22 cellular contexts compared by ENCODE assay signal in the genomic region with DNA sequence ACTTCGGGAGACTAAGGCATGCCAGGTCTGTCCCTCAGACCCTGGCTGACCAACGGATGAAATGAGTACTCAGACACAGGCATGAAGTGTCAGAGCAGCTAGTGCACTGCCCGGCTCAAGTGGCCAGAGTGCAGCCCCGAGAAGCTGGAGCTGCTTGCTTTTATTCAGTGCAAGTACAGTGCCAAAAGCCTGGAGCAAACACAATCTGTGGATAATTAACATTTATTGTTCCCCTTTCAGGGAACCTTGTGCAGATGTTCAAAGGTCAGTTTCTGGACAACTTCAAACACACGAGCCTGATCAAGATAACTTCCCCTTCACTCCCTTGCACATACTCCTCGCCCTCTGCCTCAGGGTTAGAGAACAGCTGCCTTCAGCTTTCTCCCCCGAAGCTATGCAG. TPM values are rescaled to one million over a fixed set of nuclear protein-coding genes. Genes with fewer than 3 reads are reported as not detected.
DNase-seq lines count a peak whose midpoint lies in the region; ATAC-seq and TF ChIP-seq lines count a peak whose summit lies in the region.
"Had no signal": no experiment of that assay in that cellular context is flagged by ENCODE, and none has a peak within 500 bp of the region (broad histone marks: within the 10 kb centered on the region; RNA-seq: fewer than 3 reads in every experiment).

No MANE protein-coding gene starts in this region.

- H3F3A ChIP-seq in SK-N-SH (replicated peaks; ENCODE audit: insufficient read depth): no peaks in the 10 kb centered on the region

- H4K20me1 ChIP-seq in SK-N-SH (ENCODE audit: insufficient read depth): no peaks in the 10 kb centered on the region

- H2AFZ ChIP-seq in SK-N-SH (ENCODE audit: low read depth): no peak overlapping the region

- H3K4me1 ChIP-seq in SK-N-SH (ENCODE audit: control insufficient read depth in 1 of 2, insufficient read depth in 2 of 2, low read depth in 1 of 2, low read length in 1 of 2): no peaks in the 10 kb centered on the region; a peak in 1 of 4 replicates
- H3K4me1 ChIP-seq in esophagus squamous epithelium: peaks cover 0 to 7% (median 2%) of the 10 kb centered on the region in 3 donors

- TF ChIP-seq POLR2A in esophagus squamous epithelium (IDR thresholded peaks at IDR 0.05): no peak

- H3K4me3 Mint-ChIP-seq in progenitor cell of endocrine pancreas (ENCODE audit: low read depth): no peak overlapping the region
- H3K4me3 Mint-ChIP-seq in activated CD8-positive, alpha-beta memory T cell treated with anti-CD3 and anti-CD28 coated beads, Interleukin-2, amount 10 ng/mL, durations not matched to agents 7 days and 5 days: no peak overlapping the region
- no peak overlapping the region for H3K4me3 Mint-ChIP-seq in T-helper 17 cell
- H3K4me3 Mint-ChIP-seq: activated CD4-positive, alpha-beta T cell treated with anti-CD3 and anti-CD28 coated beads, Interleukin-2, amount 10 ng/mL, durations not matched to agents 7 days and 5 days; activated naive CD8-positive, alpha-beta T cell treated with anti-CD3 and anti-CD28 coated beads, Interleukin-2, amount 50 U/mL, for 24 hours; activated T-cell treated with anti-CD3 and anti-CD28 coated beads, Interleukin-2, amount 50 U/mL, for 72 hours; CD14-positive monocyte; central memory CD8-positive, alpha-beta T cell; HFFc6 had no signal

- ATAC-seq in activated CD8-positive, alpha-beta memory T cell treated with anti-CD3 and anti-CD28 coated beads, Interleukin-2, amount 10 ng/mL, durations not matched to agents 7 days and 5 days: no peak
- ATAC-seq in T-helper 17 cell: no peak
- ATAC-seq: activated naive CD8-positive, alpha-beta T cell treated with anti-CD3 and anti-CD28 coated beads, Interleukin-2, amount 50 U/mL, for 24 hours; activated T-cell treated with anti-CD3 and anti-CD28 coated beads, Interleukin-2, amount 50 U/mL, for 72 hours had no signal

- H3K4me2 ChIP-seq in SK-N-SH: no peak overlapping the region

- H3K4me3 ChIP-seq in SK-N-SH (ENCODE audit: low read depth in 2 of 2, low read length in 1 of 2): no peak overlapping the region
- no peak overlapping the region for H3K4me3 ChIP-seq in fibroblast of mammary gland (ENCODE audit: control insufficient read depth, low read depth, low read length)
- H3K4me3 ChIP-seq in esophagus squamous epithelium: no peak overlapping the region

- POLR2A ChIA-PET in SK-N-SH (lab: Yijun Ruan, JAX): interaction anchor here (1.5 kb wide), 1 partner anchor 203 kb away, joined by 5 read pairs; no protein-coding TSS in a partner anchor

- H3K9ac ChIP-seq in SK-N-SH: no peak overlapping the region

- H3K9me2 ChIP-seq in SK-N-SH: no peaks in the 10 kb centered on the region

- no peak overlapping the region for H3K27ac ChIP-seq in SK-N-SH (ENCODE audit: low read depth in 2 of 2, low read length in 1 of 2)
- H3K27ac ChIP-seq in esophagus squamous epithelium: no peak overlapping the region
- H3K27ac ChIP-seq: 22Rv1 had no signal

- TF ChIP-seq EP300 in SK-N-SH (IDR thresholded peaks at IDR 0.05; ENCODE audit: borderline replicate concordance in 1 of 2, low read depth in 1 of 2, low read length in 1 of 2): peak in 1 of 2 experiments; percentile 64; a peak in 2 of 4 replicates

- H3K36me3 ChIP-seq in SK-N-SH (replicated peaks in 1 of 2; ENCODE audit: control insufficient read depth in 1 of 2, insufficient read depth in 2 of 2, low read length in 1 of 2) (no peaks in the 10 kb centered on the region), esophagus squamous epithelium (no peaks in the 10 kb centered on the region)

- H3K9me3 ChIP-seq in SK-N-SH (no peaks in the 10 kb centered on the region), T-helper 17 cell (ENCODE audit: control insufficient read depth, low read length, poor library complexity, severe bottlenecking) (no peaks in the 10 kb centered on the region), esophagus squamous epithelium (no peaks in the 10 kb centered on the region)

- H3K27ac Mint-ChIP-seq in progenitor cell of endocrine pancreas: peak overlapping the region; percentile 69
- H3K27ac Mint-ChIP-seq in activated CD8-positive, alpha-beta memory T cell treated with anti-CD3 and anti-CD28 coated beads, Interleukin-2, amount 10 ng/mL, durations not matched to agents 7 days and 5 days: no peak overlapping the region
- no peak overlapping the region for H3K27ac Mint-ChIP-seq in T-helper 17 cell
- H3K27ac Mint-ChIP-seq: activated CD4-positive, alpha-beta T cell treated with anti-CD3 and anti-CD28 coated beads, Interleukin-2, amount 10 ng/mL, durations not matched to agents 7 days and 5 days; activated naive CD8-positive, alpha-beta T cell treated with anti-CD3 and anti-CD28 coated beads, Interleukin-2, amount 50 U/mL, for 24 hours; activated T-cell treated with anti-CD3 and anti-CD28 coated beads, Interleukin-2, amount 50 U/mL, for 72 hours; CD14-positive monocyte; HFFc6 had no signal

- H3K36me3 Mint-ChIP-seq in progenitor cell of endocrine pancreas (ENCODE audit: insufficient read depth): peaks cover 35% of the 10 kb centered on the region
- H3K36me3 Mint-ChIP-seq in activated CD8-positive, alpha-beta memory T cell treated with anti-CD3 and anti-CD28 coated beads, Interleukin-2, amount 10 ng/mL, durations not matched to agents 7 days and 5 days: no peaks in the 10 kb centered on the region
- no peaks in the 10 kb centered on the region for H3K36me3 Mint-ChIP-seq in T-helper 17 cell (ENCODE audit: low read depth)

- H3K27me3 ChIP-seq in SK-N-SH (ENCODE audit: insufficient read depth) (no peaks in the 10 kb centered on the region), esophagus squamous epithelium (no peaks in the 10 kb centered on the region)

- no peaks in the 10 kb centered on the region for H3K79me2 ChIP-seq in SK-N-SH (ENCODE audit: insufficient read depth)

- no peak for TF ChIP-seq CTCF in SK-N-SH (IDR thresholded peaks at IDR 0.05)
- TF ChIP-seq CTCF in fibroblast of mammary gland (conservative IDR thresholded peaks at IDR 0.05; ENCODE audit: control insufficient read depth, insufficient read depth, low read depth, low read length): no peak
- TF ChIP-seq CTCF in progenitor cell of endocrine pancreas (IDR thresholded peaks at IDR 0.05; ENCODE audit: unreplicated experiment): no peak
- no peak for TF ChIP-seq CTCF in esophagus squamous epithelium (IDR thresholded peaks at IDR 0.05)

- no peak for TF ChIP-seq RAD21 in SK-N-SH (IDR thresholded peaks at IDR 0.05; ENCODE audit: low read length)

- intact Hi-C loops in esophagus squamous epithelium (cut with DNase I): no loop called here

- H3K27me3 Mint-ChIP-seq in progenitor cell of endocrine pancreas (no peaks in the 10 kb centered on the region), T-helper 17 cell (peaks cover 20% of the 10 kb centered on the region)
- peaks cover 13% of the 10 kb centered on the region for H3K27me3 Mint-ChIP-seq in activated CD8-positive, alpha-beta memory T cell treated with anti-CD3 and anti-CD28 coated beads, Interleukin-2, amount 10 ng/mL, durations not matched to agents 7 days and 5 days

- peak; percentile 66 for DNase-seq in DMS53 (lab: John Stamatoyannopoulos, UW)
- DNase-seq in DMS53 treated with DMSO at 0.1 percent for 48 hours (lab: John Stamatoyannopoulos, UW; ENCODE audit: unreplicated experiment): no peak
- DNase-seq in SK-N-SH: peak; percentile 27
- peak; percentile 8 for DNase-seq in fibroblast of mammary gland (ENCODE audit: low read depth)
- DNase-seq in progenitor cell of endocrine pancreas (ENCODE audit: low spot score, unreplicated experiment): no peak
- no peak for DNase-seq in activated CD8-positive, alpha-beta memory T cell treated with anti-CD3 and anti-CD28 coated beads, Interleukin-2, amount 10 ng/mL, durations not matched to agents 7 days and 5 days
- DNase-seq in T-helper 17 cell: no peak
- no peak for DNase-seq in esophagus squamous epithelium (lab: John Stamatoyannopoulos, UW)
- DNase-seq: activated CD4-positive, alpha-beta T cell treated with anti-CD3 and anti-CD28 coated beads, Interleukin-2, amount 10 ng/mL, durations not matched to agents 7 days and 5 days; activated naive CD8-positive, alpha-beta T cell treated with anti-CD3 and anti-CD28 coated beads, Interleukin-2, amount 50 U/mL, for 24 hours; activated T-cell treated with anti-CD3 and anti-CD28 coated beads, Interleukin-2, amount 50 U/mL, for 72 hours; glutamatergic neuron; HFFc6; KG1; kidney glomerular epithelial cell; NCI-H146; NCI-H510A; RPMI8226; substantia nigra had no signal

- CTCF ChIA-PET in SK-N-SH (lab: Yijun Ruan, JAX): interaction anchor here (1.0 to 1.9 kb wide), 4 partner anchors 8 to 204 kb away, joined by 3 to 6 read pairs (median 4); a partner anchor contains a TSS
- CTCF ChIA-PET in activated CD8-positive, alpha-beta memory T cell treated with anti-CD3 and anti-CD28 coated beads, Interleukin-2, amount 10 ng/mL, durations not matched to agents 7 days and 5 days (lab: Charles Lee): no interaction called here

- WGBS in SK-N-SH (ENCODE audit: low lambda C conversion rate): 44% methylated on average over 6 of the region's 7 CpGs
- 53 to 55% methylated on average over 6 to 7 of the region's 7 CpGs for WGBS in esophagus squamous epithelium, 2 donors

- peaks cover 14% of the 10 kb centered on the region for H3K9me3 Mint-ChIP-seq in progenitor cell of endocrine pancreas (ENCODE audit: low read depth)
- no peaks in the 10 kb centered on the region for H3K9me3 Mint-ChIP-seq in activated CD8-positive, alpha-beta memory T cell treated with anti-CD3 and anti-CD28 coated beads, Interleukin-2, amount 10 ng/mL, durations not matched to agents 7 days and 5 days (ENCODE audit: low read depth)
- H3K9me3 Mint-ChIP-seq: activated CD4-positive, alpha-beta T cell treated with anti-CD3 and anti-CD28 coated beads, Interleukin-2, amount 10 ng/mL, durations not matched to agents 7 days and 5 days; activated naive CD8-positive, alpha-beta T cell treated with anti-CD3 and anti-CD28 coated beads, Interleukin-2, amount 50 U/mL, for 24 hours; activated T-cell treated with anti-CD3 and anti-CD28 coated beads, Interleukin-2, amount 50 U/mL, for 72 hours; central memory CD8-positive, alpha-beta T cell; HFFc6 had no signal

- H3K4me1 Mint-ChIP-seq in progenitor cell of endocrine pancreas (ENCODE audit: low read depth): peaks cover 11% of the 10 kb centered on the region
- H3K4me1 Mint-ChIP-seq in activated CD8-positive, alpha-beta memory T cell treated with anti-CD3 and anti-CD28 coated beads, Interleukin-2, amount 10 ng/mL, durations not matched to agents 7 days and 5 days: no peaks in the 10 kb centered on the region
- peaks cover 9% of the 10 kb centered on the region for H3K4me1 Mint-ChIP-seq in T-helper 17 cell
- H3K4me1 Mint-ChIP-seq: activated naive CD8-positive, alpha-beta T cell treated with anti-CD3 and anti-CD28 coated beads, Interleukin-2, amount 50 U/mL, for 24 hours; central memory CD8-positive, alpha-beta T cell had no signal

RNA-seq across cellular contexts. Expression of a gene that starts 7.9 kb away (rescaled TPM):
- polyA plus RNA-seq in SK-N-SH (2012; rRNA removed): 6.3 and 7.2 TPM in 2 replicates
- polyA plus RNA-seq in SK-N-SH (2012; cell fraction: cytosol; rRNA removed): 9.7 and 11.3 TPM in 2 replicates
- 4.2 and 10.4 TPM in 2 replicates for polyA plus RNA-seq in SK-N-SH (2012; cell fraction: nucleus; rRNA removed)
- total RNA-seq in progenitor cell of endocrine pancreas: 40.8 and 41.0 TPM in 2 replicates
- 10 to 100 TPM; 26.6 to 28.1 TPM for total RNA-seq in activated CD8-positive, alpha-beta memory T cell treated with anti-CD3 and anti-CD28 coated beads, Interleukin-2, amount 10 ng/mL, durations not matched to agents 7 days and 5 days
- total RNA-seq in T-helper 17 cell: 10 to 100 TPM; 23.2 to 23.4 TPM
- total RNA-seq in esophagus squamous epithelium: 10 to 100 TPM; 15.5 to 29.8 (median 22.6) TPM

RNA-seq across cellular contexts. Expression of a gene that starts 39.3 kb away (rescaled TPM):
- 28.5 and 35.6 TPM in 2 replicates for polyA plus RNA-seq in SK-N-SH (2012; rRNA removed)
- polyA plus RNA-seq in SK-N-SH (2012; cell fraction: cytosol; rRNA removed): 29.9 and 31.8 TPM in 2 replicates
- 96.2 and 102 TPM in 2 replicates for polyA plus RNA-seq in SK-N-SH (2012; cell fraction: nucleus; rRNA removed)
- 57.9 and 58.2 TPM in 2 replicates for total RNA-seq in progenitor cell of endocrine pancreas
- total RNA-seq in activated CD8-positive, alpha-beta memory T cell treated with anti-CD3 and anti-CD28 coated beads, Interleukin-2, amount 10 ng/mL, durations not matched to agents 7 days and 5 days: 10 to 100 TPM; 60.3 to 67.1 TPM
- total RNA-seq in T-helper 17 cell: 10 to 100 TPM; 37.0 to 37.4 TPM
- 10 to 100 TPM; 37.0 to 83.2 (median 41.5) TPM for total RNA-seq in esophagus squamous epithelium

RNA-seq across cellular contexts. Expression of a gene that starts 53.3 kb away (rescaled TPM):
- 5.3 and 8.8 TPM in 2 replicates for polyA plus RNA-seq in SK-N-SH (2012; rRNA removed)
- 7.0 and 7.9 TPM in 2 replicates for polyA plus RNA-seq in SK-N-SH (2012; cell fraction: cytosol; rRNA removed)
- polyA plus RNA-seq in SK-N-SH (2012; cell fraction: nucleus; rRNA removed): 25.6 and 29.7 TPM in 2 replicates
- total RNA-seq in progenitor cell of endocrine pancreas (58.1 and 60.4 TPM in 2 replicates), T-helper 17 cell (not detected), esophagus squamous epithelium (100 to 1,000 TPM in 1 of 4 donors, 10 to 100 TPM in 3; 46.5 to 106 (median 71.6) TPM)
- not detected for total RNA-seq in activated CD8-positive, alpha-beta memory T cell treated with anti-CD3 and anti-CD28 coated beads, Interleukin-2, amount 10 ng/mL, durations not matched to agents 7 days and 5 days
- total RNA-seq: activated CD4-positive, alpha-beta T cell treated with anti-CD3 and anti-CD28 coated beads, Interleukin-2, amount 10 ng/mL, durations not matched to agents 7 days and 5 days had no signal
- polyA plus RNA-seq: CD14-positive monocyte had no signal

Comparison
In these comparisons a context has a peak if more than half of its experiments do, and no peak if none do; other contexts are left out.
1. DNase-seq: peak in DMS53 (single experiment), SK-N-SH (single experiment) and fibroblast of mammary gland (single experiment); none in DMS53 treated with DMSO at 0.1 percent for 48 hours (single experiment), progenitor cell of endocrine pancreas (single experiment), activated CD8-positive, alpha-beta memory T cell treated with anti-CD3 and anti-CD28 coated beads, Interleukin-2, amount 10 ng/mL, durations not matched to agents 7 days and 5 days (single experiment), T-helper 17 cell (0 of 3) and esophagus squamous epithelium (single experiment).
2. RNA of a gene that starts 53.3 kb away (total RNA-seq): 46.5 to 106 TPM in esophagus squamous epithelium and 58.1 to 60.4 TPM in progenitor cell of endocrine pancreas; not detected in activated CD8-positive, alpha-beta memory T cell treated with anti-CD3 and anti-CD28 coated beads, Interleukin-2, amount 10 ng/mL, durations not matched to agents 7 days and 5 days and not detected in T-helper 17 cell; every median in the first group is over 10 times any median in the second.